Comparison of ENCODE assay signal across 25 cellular contexts in genomic region chrX:44889824-44890223, GRCh38. TPM values are rescaled to one million over a fixed set of nuclear protein-coding genes. Genes with fewer than 3 reads are reported as not detected.
DNase-seq lines count a peak whose midpoint lies in the region; ATAC-seq and TF ChIP-seq lines count a peak whose summit lies in the region.
"Had no signal": no experiment of that assay in that cellular context is flagged by ENCODE, and none has a peak within 500 bp of the region (broad histone marks: within the 10 kb centered on the region; RNA-seq: fewer than 3 reads in every experiment).

No MANE protein-coding gene starts in this region.

- H3K4me3 Mint-ChIP-seq in CD8-positive, alpha-beta T cell: peak overlapping the region; percentile 33
- H3K4me3 Mint-ChIP-seq in memory B cell: peak overlapping the region; percentile 14

- H3K36me3 ChIP-seq in CD8-positive, alpha-beta T cell (ENCODE audit: insufficient read depth, low read length): no peaks in the 10 kb centered on the region
- H3K36me3 ChIP-seq: ascending aorta, BE2C, MG63, prostate gland, SJSA1 had no signal

- peaks cover 49% of the 10 kb centered on the region for H3K4me1 Mint-ChIP-seq in CD8-positive, alpha-beta T cell (ENCODE audit: low read depth)
- peaks cover 14% of the 10 kb centered on the region for H3K4me1 Mint-ChIP-seq in memory B cell

- H3K4me1 ChIP-seq in CD8-positive, alpha-beta T cell (ENCODE audit: insufficient read depth, low read length): peaks cover 5% of the 10 kb centered on the region
- H3K4me1 ChIP-seq: ascending aorta, BE2C, prostate gland, SJSA1 had no signal

- intact Hi-C loops in CD8-positive, alpha-beta T cell (cut with DNase I, micrococcal nuclease): loop anchor here in 1 of 2 experiments (10.0 kb wide), 1 partner anchor 1955 kb away; no protein-coding TSS in a partner anchor

- H3K27me3 Mint-ChIP-seq in CD8-positive, alpha-beta T cell (ENCODE audit: low read depth): no peaks in the 10 kb centered on the region
- no peaks in the 10 kb centered on the region for H3K27me3 Mint-ChIP-seq in memory B cell

- POLR2A ChIA-PET in CD8-positive, alpha-beta T cell (lab: Charles Lee): no interaction called here

- H3K4me3 ChIP-seq in CD8-positive, alpha-beta T cell (ENCODE audit: low read depth, low read length): no peak overlapping the region
- H3K4me3 ChIP-seq: ascending aorta, MG63, prostate gland, SJSA1, skin epidermis had no signal

- ATAC-seq in CD8-positive, alpha-beta T cell: no peak
- ATAC-seq in memory B cell (ENCODE audit: low read depth): no peak
- ATAC-seq in GM18868 (IDR thresholded peaks at IDR 0.05; ENCODE audit: unreplicated experiment): no peak
- ATAC-seq in HG03095 (IDR thresholded peaks at IDR 0.05; ENCODE audit: unreplicated experiment): no peak
- ATAC-seq: esophagus mucosa, left cardiac atrium, PC-3 had no signal

- CTCF ChIA-PET in CD8-positive, alpha-beta T cell (lab: Charles Lee): no interaction called here

- no peak for TF ChIP-seq CTCF in CD8-positive, alpha-beta T cell (IDR thresholded peaks at IDR 0.05)

- H3K27me3 ChIP-seq in CD8-positive, alpha-beta T cell (ENCODE audit: insufficient read depth, low read length): no peaks in the 10 kb centered on the region
- H3K27me3 ChIP-seq: ascending aorta, BE2C, MG63, SJSA1 had no signal

- H3K9me3 Mint-ChIP-seq in CD8-positive, alpha-beta T cell: no peaks in the 10 kb centered on the region
- no peaks in the 10 kb centered on the region for H3K9me3 Mint-ChIP-seq in memory B cell

- peak overlapping the region; percentile 27 for H3K27ac Mint-ChIP-seq in CD8-positive, alpha-beta T cell
- H3K27ac Mint-ChIP-seq in memory B cell: no peak overlapping the region

- H3K36me3 Mint-ChIP-seq in CD8-positive, alpha-beta T cell: peaks cover 4% of the 10 kb centered on the region
- no peaks in the 10 kb centered on the region for H3K36me3 Mint-ChIP-seq in memory B cell

- DNase-seq in CD8-positive, alpha-beta T cell: no peak
- DNase-seq in Kasumi-1 (lab: John Stamatoyannopoulos, UW) (peak; percentile 13 to 49), SIG-M5 treated with dmso at 0.1 percent for 504 hours (lab: John Stamatoyannopoulos, UW; ENCODE audit: unreplicated experiment) (peak; percentile 67), memory B cell (ENCODE audit: low spot score in 2 of 2) (no peak), NCI-H524 treated with DMSO at 0.1 percent for 48 hours (lab: John Stamatoyannopoulos, UW) (no peak), EL (no peak)
- DNase-seq: activated CD8-positive, alpha-beta memory T cell treated with anti-CD3 and anti-CD28 coated beads, Interleukin-2, amount 50 U/mL, for 4 hours; activated naive CD4-positive, alpha-beta T cell; BE2C; effector CD4-positive, alpha-beta T cell; HCEC 1CT; left cardiac atrium; MG63; NCI-H1930; PC-3 had no signal

- no peak overlapping the region for H3K27ac ChIP-seq in CD8-positive, alpha-beta T cell (ENCODE audit: low read depth, low read length)
- H3K27ac ChIP-seq: ascending aorta, prostate gland, SJSA1, skin epidermis had no signal

- H3K9me3 ChIP-seq in CD8-positive, alpha-beta T cell (ENCODE audit: low read length): no peaks in the 10 kb centered on the region
- H3K9me3 ChIP-seq: ascending aorta, BE2C, MG63, prostate gland, SJSA1 had no signal

RNA-seq across cellular contexts. Expression of gene KDM6A, which starts 16.8 kb away (rescaled TPM):
- 10 to 100 TPM; 61.5 to 63.5 TPM for total RNA-seq in CD8-positive, alpha-beta T cell

RNA-seq across cellular contexts. Expression of gene DUSP21, which starts 46.0 kb away (rescaled TPM):
- total RNA-seq in CD8-positive, alpha-beta T cell: not detected
- total RNA-seq: ascending aorta, cerebellum, esophagus mucosa, left cardiac atrium, NCI-H460, PC-3, SJSA1, ureter had no signal

Comparison
In these comparisons a context has a peak if more than half of its experiments do, and no peak if none do; other contexts are left out.
1. DNase-seq: peak in Kasumi-1 (2 of 2) and SIG-M5 treated with dmso at 0.1 percent for 504 hours (single experiment); none in CD8-positive, alpha-beta T cell (0 of 7), memory B cell (0 of 2), NCI-H524 treated with DMSO at 0.1 percent for 48 hours (single experiment) and EL (single experiment).